In genomic region chr5:113270081-113270480, GRCh38 we compare ENCODE assay signal across 19 cellular contexts.
DNase-seq lines count a peak whose midpoint lies in the region; FAIRE-seq and TF ChIP-seq lines count a peak whose summit lies in the region.
"Had no signal": no experiment of that assay in that cellular context is flagged by ENCODE, and none has a peak within 500 bp of the region (broad histone marks: within the 10 kb centered on the region; RNA-seq: fewer than 3 reads in every experiment).

No MANE protein-coding gene starts in this region.

- POLR2A ChIA-PET in Caco-2 (lab: Charles Lee), result no interaction called here

- intact Hi-C loops in Caco-2 (cut with micrococcal nuclease; ENCODE audit: unreplicated experiment), result no loop called here

- no peak overlapping the region for H3K4me3 Mint-ChIP-seq in Caco-2 (ENCODE audit: unreplicated experiment)
- H3K4me3 Mint-ChIP-seq: B cell had no signal

- H3K4me3 ChIP-seq in endocrine pancreas (ENCODE audit: control insufficient read depth, insufficient read depth, low read length), result peak overlapping the region; percentile 12
- no peak overlapping the region for H3K4me3 ChIP-seq in iPS-20b (ENCODE audit: low read length)
- no peak overlapping the region for H3K4me3 ChIP-seq in Caco-2 (ENCODE audit: low read depth, low read length)

- H3K9me3 Mint-ChIP-seq in Caco-2 (ENCODE audit: unreplicated experiment), result no peaks in the 10 kb centered on the region

- H3K36me3 ChIP-seq in endocrine pancreas (ENCODE audit: control insufficient read depth, insufficient read depth, low read length) (no peaks in the 10 kb centered on the region), iPS-20b (ENCODE audit: insufficient read depth, low read depth, low read length) (no peaks in the 10 kb centered on the region), Caco-2 (ENCODE audit: control insufficient read depth, insufficient read depth, low read length) (no peaks in the 10 kb centered on the region)

- CTCF ChIA-PET in Caco-2 (lab: Charles Lee), result no interaction called here

- TF ChIP-seq CTCF in D721Med (IDR thresholded peaks at IDR 0.05; ENCODE audit: insufficient read depth, missing control alignments) (no peak), Caco-2 (IDR thresholded peaks at IDR 0.05; ENCODE audit: insufficient read depth in 1 of 2, low read depth in 1 of 2, low read length in 1 of 2, severe bottlenecking in 1 of 2, unreplicated experiment in 1 of 2) (no peak)

- H3K27me3 Mint-ChIP-seq in Caco-2 (ENCODE audit: insufficient read depth, unreplicated experiment), result peaks cover 23% of the 10 kb centered on the region

- no peak overlapping the region for H3K27ac ChIP-seq in iPS-20b (ENCODE audit: low read length)
- H3K27ac ChIP-seq: RWPE1 had no signal

- H3K4me1 ChIP-seq in endocrine pancreas (ENCODE audit: control insufficient read depth, insufficient read depth, low read length), result peaks cover 64% of the 10 kb centered on the region
- H3K4me1 ChIP-seq in iPS-20b (ENCODE audit: insufficient read depth, low read length), result peaks cover 85% of the 10 kb centered on the region
- no peaks in the 10 kb centered on the region for H3K4me1 ChIP-seq in Caco-2

- DNase-seq in D721Med (ENCODE audit: insufficient read length, low spot score), result no peak
- peak; percentile 58 for DNase-seq in RCC 7860 (ENCODE audit: low spot score)
- no peak for DNase-seq in effector CD8-positive, alpha-beta T cell (lab: John Stamatoyannopoulos, UW)
- no peak for DNase-seq in cerebellar nuclear complex (lab: John Stamatoyannopoulos, UW)
- no peak for DNase-seq in NCI-H2029 treated with DMSO at 0.1 percent for 48 hours (lab: John Stamatoyannopoulos, UW)
- DNase-seq in Caco-2, result no peak
- DNase-seq: 8988T, DMS153, GDM1, KG1, NCI-H187, NCI-H226, NCI-H524, PC-3 had no signal

- H3K9me3 ChIP-seq in endocrine pancreas (ENCODE audit: control insufficient read depth, low read length) (no peaks in the 10 kb centered on the region), iPS-20b (ENCODE audit: insufficient read depth, low read depth, low read length) (no peaks in the 10 kb centered on the region), Caco-2 (no peaks in the 10 kb centered on the region)

- no peaks in the 10 kb centered on the region for H3K36me3 Mint-ChIP-seq in Caco-2 (ENCODE audit: insufficient read depth, unreplicated experiment)

- FAIRE-seq in D721Med (lab: Jason Lieb, UNC), result peak; percentile 61
- no peak for FAIRE-seq in RCC 7860 (lab: Jason Lieb, UNC)
- FAIRE-seq: HepG2 had no signal

- no peak overlapping the region for H3K9ac ChIP-seq in endocrine pancreas (ENCODE audit: control insufficient read depth, insufficient read depth, low read length)
- H3K9ac ChIP-seq in iPS-20b (ENCODE audit: low read depth, low read length), result 0 out of 2 replicates have a peak overlapping the region, but pooled peaks have one; percentile 0

- H3K27me3 ChIP-seq in endocrine pancreas (ENCODE audit: control insufficient read depth, insufficient read depth, low read length) (no peaks in the 10 kb centered on the region), iPS-20b (ENCODE audit: insufficient read depth, low read length) (no peaks in the 10 kb centered on the region), Caco-2 (replicated peaks; ENCODE audit: control insufficient read depth, insufficient read depth, low read length) (no peaks in the 10 kb centered on the region)

- no TSS peak for BruUV-seq in Caco-2 (replicated peaks; lab: Mats Ljungman, UMichigan)

- no peak overlapping the region for H3K27ac Mint-ChIP-seq in Caco-2 (ENCODE audit: unreplicated experiment)
- H3K27ac Mint-ChIP-seq: B cell had no signal

- H3K4me1 Mint-ChIP-seq in Caco-2 (ENCODE audit: low read depth, unreplicated experiment), result no peaks in the 10 kb centered on the region
- H3K4me1 Mint-ChIP-seq: B cell had no signal
